In the genomic region with DNA sequence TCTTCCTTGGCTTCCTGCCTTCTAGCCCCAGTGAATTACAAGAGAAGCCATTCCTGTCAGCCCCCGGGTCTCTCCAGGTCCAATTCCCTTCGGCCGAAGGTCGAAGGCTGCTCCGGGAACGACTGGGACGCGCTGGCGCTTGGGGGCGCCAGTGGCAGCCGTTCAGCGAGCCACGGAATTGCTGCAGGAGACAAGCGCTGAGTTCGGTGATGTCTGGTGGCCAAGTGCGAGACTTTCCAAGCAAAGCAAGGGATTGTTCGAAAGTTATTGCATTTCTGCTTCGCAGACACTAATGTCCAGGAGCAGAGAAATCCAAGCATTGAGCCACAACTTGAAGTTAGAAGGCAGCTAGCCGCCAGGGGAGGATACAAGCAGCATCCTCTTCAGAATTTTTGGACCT, we compare ENCODE assay signal across 7 cellular contexts. TPM values are rescaled to one million over a fixed set of nuclear protein-coding genes. Genes with fewer than 3 reads are reported as not detected.
DNase-seq lines count a peak whose midpoint lies in the region; ATAC-seq and TF ChIP-seq lines count a peak whose summit lies in the region.

No MANE protein-coding gene starts in this region.

- H3K9me3 ChIP-seq in MG63 (no peaks in the 10 kb centered on the region), colonic mucosa (no peaks in the 10 kb centered on the region), mesodermal cell (ENCODE audit: control insufficient read depth, low read length) (no peaks in the 10 kb centered on the region)

- no peak for ATAC-seq in HG03469 (IDR thresholded peaks at IDR 0.05; ENCODE audit: unreplicated experiment)
- no peak for ATAC-seq in HG03045 (IDR thresholded peaks at IDR 0.05; ENCODE audit: unreplicated experiment)

- H3K27ac ChIP-seq in colonic mucosa (no peak overlapping the region), mesodermal cell (ENCODE audit: low read depth, low read length, severe bottlenecking) (no peak overlapping the region)

- H3K4me3 ChIP-seq in MG63 (no peak overlapping the region), colonic mucosa (no peak overlapping the region), mesodermal cell (ENCODE audit: extremely low read depth, insufficient read depth, low read length, poor library complexity, severe bottlenecking) (peak overlapping the region; percentile 48)

- H3K9ac ChIP-seq in colonic mucosa (ENCODE audit: low read depth in 2 of 2, low read length in 2 of 2): no peak overlapping the region

- WGBS in mesodermal cell (ENCODE audit: insufficient coverage in 2 of 2), 2 experiments: 1 to 3% methylated on average over 19 of the region's 19 CpGs

- no peaks in the 10 kb centered on the region for H3K36me3 ChIP-seq in MG63
- H3K36me3 ChIP-seq in colonic mucosa: no peaks in the 10 kb centered on the region
- no peaks in the 10 kb centered on the region for H3K36me3 ChIP-seq in mesodermal cell (ENCODE audit: control insufficient read depth, insufficient read depth, low read length)

- H3K4me1 ChIP-seq in colonic mucosa (no peaks in the 10 kb centered on the region), mesodermal cell (ENCODE audit: control insufficient read depth, insufficient read depth, low read length, poor library complexity, severe bottlenecking) (peaks cover 8% of the 10 kb centered on the region)

- TF ChIP-seq CTCF in GM12872 (IDR thresholded peaks at IDR 0.05; ENCODE audit: insufficient read depth, low read depth, low read length): peak; percentile 26; the same call in 1 of the 3 replicates
- TF ChIP-seq CTCF in colonic mucosa (IDR thresholded peaks at IDR 0.05): no peak

- DNase-seq in MG63: peak; percentile 43
- peak; percentile 38 for DNase-seq in colonic mucosa
- no peak for DNase-seq in SHP77 (lab: John Stamatoyannopoulos, UW)

- intact Hi-C loops in colonic mucosa (cut with DNase I): no loop called here

- H3K27me3 ChIP-seq in MG63: peaks cover 14% of the 10 kb centered on the region
- peaks cover 32% of the 10 kb centered on the region for H3K27me3 ChIP-seq in colonic mucosa

RNA-seq across cellular contexts. Expression of gene DKK2, which starts 1.1 kb away (rescaled TPM):
- total RNA-seq in MG63 (2014; rRNA removed; shearing (Covaris generic); ENCODE audit: low replicate concordance): not detected in 2 replicates
- under 1 TPM in 1 of 2 donors, not detected in 1; 0.56 TPM for total RNA-seq in colonic mucosa
- polyA plus RNA-seq in mesodermal cell (2013, experiment 1 of 2): 15.0 TPM
- polyA plus RNA-seq in mesodermal cell (2013, experiment 2 of 2): 15.5 TPM

Comparison
In these comparisons a context has a peak if more than half of its experiments do, and no peak if none do; other contexts are left out.
1. DNase-seq: peak in MG63 (single experiment) and colonic mucosa (single experiment); none in SHP77 (0 of 2).